Comparison of ENCODE assay signal across 16 cellular contexts in the genomic region with DNA sequence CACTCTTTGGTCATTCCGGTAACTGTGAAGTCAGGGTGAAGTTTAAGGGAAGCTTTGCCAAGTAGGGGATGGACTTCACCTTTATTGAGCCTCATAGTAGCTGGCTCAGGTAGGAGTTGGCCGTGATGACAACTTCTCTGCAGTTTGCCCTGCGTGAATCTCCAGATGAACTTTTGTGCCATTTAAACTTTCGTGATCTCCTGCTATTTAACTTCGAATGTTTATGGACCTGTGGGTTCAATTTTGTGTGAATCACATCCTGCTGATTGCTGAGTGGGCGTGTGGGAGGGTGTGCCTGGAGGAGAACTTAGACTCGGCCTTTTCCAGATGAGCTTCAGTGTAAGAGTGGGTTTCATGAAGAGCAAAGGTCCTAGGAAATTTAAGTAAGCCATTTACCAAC. TPM values are rescaled to one million over a fixed set of nuclear protein-coding genes. Genes with fewer than 3 reads are reported as not detected.
DNase-seq lines count a peak whose midpoint lies in the region; ATAC-seq, FAIRE-seq and TF ChIP-seq lines count a peak whose summit lies in the region.
"Had no signal": no experiment of that assay in that cellular context is flagged by ENCODE, and none has a peak within 500 bp of the region (broad histone marks: within the 10 kb centered on the region; RNA-seq: fewer than 3 reads in every experiment).

No MANE protein-coding gene starts in this region.

- H2AFZ ChIP-seq in K562 (ENCODE audit: low read depth, low read length): no peak overlapping the region

- no peak for TF ChIP-seq RAD21 in K562 (CRISPR knock-in tag; conservative IDR thresholded peaks at IDR 0.05 in 1 of 2, IDR thresholded peaks at IDR 0.05 in 1 of 2)

- no peaks in the 10 kb centered on the region for H3K9me3 ChIP-seq in K562 (replicated peaks; ENCODE audit: control insufficient read depth, insufficient read depth, low read depth, low read length)
- H3K9me3 ChIP-seq in BE2C: no peaks in the 10 kb centered on the region
- H3K9me3 ChIP-seq: neutrophil, tibial nerve had no signal

- intact Hi-C loops in K562 (cut with micrococcal nuclease): no loop called here

- no peak overlapping the region for H3K4me3 ChIP-seq in K562
- no peak overlapping the region for H3K4me3 ChIP-seq in kidney epithelial cell (ENCODE audit: low read depth, low read length)
- H3K4me3 ChIP-seq in BE2C (ENCODE audit: low read depth, low read length): no peak overlapping the region
- H3K4me3 ChIP-seq: tibial nerve had no signal

- H3K79me2 ChIP-seq in K562 (ENCODE audit: control insufficient read depth, insufficient read depth, low read length): no peaks in the 10 kb centered on the region

- no peak overlapping the region for H3K9ac ChIP-seq in K562 (ENCODE audit: insufficient read depth in 1 of 2, low read depth in 2 of 2, low read length in 2 of 2)

- in situ Hi-C loops in K562 (cut with MboI): no loop called here

- no TSS peak for BruUV-seq in K562 (replicated peaks; lab: Mats Ljungman, UMichigan)

- FAIRE-seq in K562 (lab: Jason Lieb, UNC): no peak

- H3K27ac ChIP-seq in K562 (ENCODE audit: extremely low read depth, low read depth, low read length) (no peak overlapping the region), substantia nigra (ENCODE audit: low read depth, low read length, poor library complexity, severe bottlenecking) (no peak overlapping the region)
- H3K27ac ChIP-seq: neutrophil, tibial nerve had no signal

- POLR2A ChIA-PET in K562 (lab: Yijun Ruan, JAX): no interaction called here

- CTCF ChIA-PET in K562 (lab: Yijun Ruan, JAX; ENCODE audit: low intra/inter-chr PET ratio): no interaction called here

- H3K36me3 ChIP-seq in K562 (ENCODE audit: control insufficient read depth, insufficient read depth, low read length) (no peaks in the 10 kb centered on the region), kidney epithelial cell (ENCODE audit: control insufficient read depth, insufficient read depth, low read length) (no peaks in the 10 kb centered on the region), BE2C (no peaks in the 10 kb centered on the region)
- H3K36me3 ChIP-seq: neutrophil, tibial nerve had no signal

- no peak for ATAC-seq in K562

- no peak for TF ChIP-seq POLR2A in K562 (conservative IDR thresholded peaks at IDR 0.05)

- H3K4me1 ChIP-seq in K562 (replicated peaks in 1 of 2; ENCODE audit: control insufficient read depth in 2 of 2, insufficient read depth in 2 of 2, low read length in 2 of 2) (no peaks in the 10 kb centered on the region), BE2C (no peaks in the 10 kb centered on the region)
- H3K4me1 ChIP-seq: tibial nerve had no signal

- 0% methylated on average over 6 of the region's 7 CpGs for WGBS in K562 (ENCODE audit: insufficient coverage, low coverage, missing lambda C conversion rate)

- H3K9me1 ChIP-seq in K562 (ENCODE audit: control insufficient read depth, insufficient read depth, low read length): no peaks in the 10 kb centered on the region

- no peaks in the 10 kb centered on the region for H4K20me1 ChIP-seq in K562 (replicated peaks; ENCODE audit: control insufficient read depth, insufficient read depth, low read length)

- H3K4me2 ChIP-seq in K562 (ENCODE audit: insufficient read depth, low read length): no peak overlapping the region

- DNase-seq in A172 (ENCODE audit: low spot score): peak; percentile 29
- peak; percentile 59 for DNase-seq in HCEC 1CT
- DNase-seq in K562 (ENCODE audit: extremely low read depth in 1 of 4, low spot score in 3 of 4): no peak
- peak; percentile 16 for DNase-seq in kidney epithelial cell (ENCODE audit: low read depth)
- DNase-seq in BE2C: no peak
- DNase-seq in activated naive CD4-positive, alpha-beta T cell treated with Interleukin-2 at 50 U/mL for 16 hours: no peak
- DNase-seq in substantia nigra (lab: John Stamatoyannopoulos, UW): no peak
- DNase-seq in MV-4-11 (lab: John Stamatoyannopoulos, UW): no peak
- DNase-seq: activated CD4-positive, CD25-positive, alpha-beta regulatory T cell treated with anti-CD3 and anti-CD28 coated beads, Interleukin-2, amount 50 U/mL, for 72 hours; activated T-cell treated with anti-CD3 and anti-CD28 coated beads, Interleukin-2, amount 50 U/mL, for 24 hours; endodermal cell; GF-D8; hypothalamus had no signal

- TF ChIP-seq CTCF in K562 (IDR thresholded peaks at IDR 0.05 in 2 of 3, conservative IDR thresholded peaks at IDR 0.05 in 1 of 3; ENCODE audit: insufficient read depth in 2 of 3, low read depth in 1 of 3, low read length in 3 of 3) (no peak), kidney epithelial cell (IDR thresholded peaks at IDR 0.05; ENCODE audit: insufficient read depth, low read length, poor library complexity, severe bottlenecking) (no peak), BE2C (IDR thresholded peaks at IDR 0.05; ENCODE audit: low read depth, low read length) (no peak)

- TF ChIP-seq EP300 in K562 (IDR thresholded peaks at IDR 0.05; ENCODE audit: low read length): no peak

- H3K27me3 ChIP-seq in K562 (ENCODE audit: control insufficient read depth in 2 of 2, insufficient read depth in 2 of 2, low read length in 2 of 2) (peaks cover 0 to 11% of the 10 kb centered on the region in 2 experiments; a peak in 3 of 5 replicates), kidney epithelial cell (ENCODE audit: control insufficient read depth, insufficient read depth, low read length) (no peaks in the 10 kb centered on the region), BE2C (peaks cover 26% of the 10 kb centered on the region)
- H3K27me3 ChIP-seq: tibial nerve had no signal

RNA-seq across cellular contexts. Expression of gene UGT1A1, which starts 4.2 kb away (rescaled TPM):
- not detected in 2 replicates for total RNA-seq in A172 (2014; rRNA removed; shearing (Covaris generic))
- total RNA-seq in K562 (2011; cell fraction: chromatin; rRNA removed; ENCODE audit: low replicate concordance): not detected in 2 replicates
- not detected in 2 replicates for total RNA-seq in K562 (2011; cell fraction: nucleolus; rRNA removed)
- total RNA-seq in K562 (2011; cell fraction: nucleoplasm; rRNA removed): not detected in 2 replicates
- total RNA-seq in K562 (2014; rRNA removed) (not detected in 2 replicates), K562 (2014; rRNA removed; fragmentation: Illumina TruSeq; extraction: Trizol) (not detected in 2 replicates), K562 (2015; rRNA removed; fragmentation: Illumina TruSeq; extraction: Trizol) (not detected in 2 replicates), K562 (2021) (not detected in 2 replicates), kidney epithelial cell (not detected in 2 replicates)
- polyA plus RNA-seq in K562 (2011; rRNA removed) (not detected in 2 replicates), K562 (2014; fragmentation: Illumina TruSeq; extraction: Trizol) (not detected in 2 replicates), K562 (2014; fragmentation: Nextera tagmentation; extraction: Ambion mirVana) (not detected), K562 (2014; rRNA removed) (not detected in 2 replicates)
- polyA plus RNA-seq in K562 (2011; cell fraction: cytosol; rRNA removed): not detected in 2 replicates
- not detected in 2 replicates for polyA plus RNA-seq in K562 (2011; cell fraction: nucleus; rRNA removed)
- not detected in 2 replicates for polyA plus RNA-seq in K562 (2012)
- not detected in 2 replicates for polyA minus RNA-seq in K562 (2011; rRNA and poly(A)+ RNA removed)
- not detected in 2 replicates for polyA minus RNA-seq in K562 (2011; cell fraction: cytosol; rRNA and poly(A)+ RNA removed)
- not detected in 2 replicates for polyA minus RNA-seq in K562 (2011; cell fraction: nucleus; rRNA and poly(A)+ RNA removed)
- polyA plus RNA-seq in BE2C (2012; ENCODE audit: insufficient read depth, insufficient read length, low read depth): not detected
- total RNA-seq: endodermal cell, tibial nerve had no signal
- polyA plus RNA-seq: IgD-negative memory B cell had no signal

RNA-seq across cellular contexts. Expression of gene MROH2A, which starts 13.9 kb away (rescaled TPM):
- total RNA-seq in A172 (2014; rRNA removed; shearing (Covaris generic)): 0.48 TPM in 1 of 2 replicates, not detected in the other
- total RNA-seq in K562 (2011; cell fraction: chromatin; rRNA removed; ENCODE audit: low replicate concordance): 0.19 and 0.26 TPM in 2 replicates
- total RNA-seq in K562 (2011; cell fraction: nucleolus; rRNA removed): not detected in 2 replicates
- total RNA-seq in K562 (2011; cell fraction: nucleoplasm; rRNA removed): not detected in 2 replicates
- not detected in 2 replicates for total RNA-seq in K562 (2014; rRNA removed)
- total RNA-seq in K562 (2014; rRNA removed; fragmentation: Illumina TruSeq; extraction: Trizol): not detected in 2 replicates
- not detected in 2 replicates for total RNA-seq in K562 (2015; rRNA removed; fragmentation: Illumina TruSeq; extraction: Trizol)
- total RNA-seq in K562 (2021): not detected in 2 replicates
- not detected in 2 replicates for polyA plus RNA-seq in K562 (2011; rRNA removed)
- 0.13 TPM in 1 of 2 replicates, not detected in the other for polyA plus RNA-seq in K562 (2011; cell fraction: cytosol; rRNA removed)
- 0.06 and 0.07 TPM in 2 replicates for polyA plus RNA-seq in K562 (2011; cell fraction: nucleus; rRNA removed)
- 0.06 TPM in 1 of 2 replicates, not detected in the other for polyA plus RNA-seq in K562 (2012)
- polyA plus RNA-seq in K562 (2014; fragmentation: Illumina TruSeq; extraction: Trizol): not detected in 2 replicates
- not detected for polyA plus RNA-seq in K562 (2014; fragmentation: Nextera tagmentation; extraction: Ambion mirVana)
- 0.03 TPM in 1 of 2 replicates, not detected in the other for polyA plus RNA-seq in K562 (2014; rRNA removed)
- polyA minus RNA-seq in K562 (2011; rRNA and poly(A)+ RNA removed): not detected in 2 replicates
- polyA minus RNA-seq in K562 (2011; cell fraction: cytosol; rRNA and poly(A)+ RNA removed): not detected in 2 replicates
- polyA minus RNA-seq in K562 (2011; cell fraction: nucleus; rRNA and poly(A)+ RNA removed): not detected in 2 replicates
- not detected in 2 replicates for total RNA-seq in kidney epithelial cell
- 0.43 TPM for polyA plus RNA-seq in BE2C (2012; ENCODE audit: insufficient read depth, insufficient read length, low read depth)
- total RNA-seq: endodermal cell, tibial nerve had no signal
- polyA plus RNA-seq: IgD-negative memory B cell had no signal

RNA-seq across cellular contexts. Expression of gene UGT1A3, which starts 35.4 kb away (rescaled TPM):
- not detected in 2 replicates for total RNA-seq in A172 (2014; rRNA removed; shearing (Covaris generic))
- not detected in 2 replicates for total RNA-seq in K562 (2011; cell fraction: chromatin; rRNA removed; ENCODE audit: low replicate concordance)
- not detected in 2 replicates for total RNA-seq in K562 (2011; cell fraction: nucleolus; rRNA removed)
- not detected in 2 replicates for total RNA-seq in K562 (2011; cell fraction: nucleoplasm; rRNA removed)
- total RNA-seq in K562 (2014; rRNA removed) (not detected in 2 replicates), K562 (2014; rRNA removed; fragmentation: Illumina TruSeq; extraction: Trizol) (not detected in 2 replicates), K562 (2015; rRNA removed; fragmentation: Illumina TruSeq; extraction: Trizol) (not detected in 2 replicates), K562 (2021) (not detected in 2 replicates), kidney epithelial cell (not detected in 2 replicates)
- polyA plus RNA-seq in K562 (2011; rRNA removed) (not detected in 2 replicates), K562 (2014; fragmentation: Illumina TruSeq; extraction: Trizol) (not detected in 2 replicates), K562 (2014; fragmentation: Nextera tagmentation; extraction: Ambion mirVana) (not detected), K562 (2014; rRNA removed) (not detected in 2 replicates)
- not detected in 2 replicates for polyA plus RNA-seq in K562 (2011; cell fraction: cytosol; rRNA removed)
- not detected in 2 replicates for polyA plus RNA-seq in K562 (2011; cell fraction: nucleus; rRNA removed)
- not detected in 2 replicates for polyA plus RNA-seq in K562 (2012)
- not detected in 2 replicates for polyA minus RNA-seq in K562 (2011; rRNA and poly(A)+ RNA removed)
- polyA minus RNA-seq in K562 (2011; cell fraction: cytosol; rRNA and poly(A)+ RNA removed): not detected in 2 replicates
- polyA minus RNA-seq in K562 (2011; cell fraction: nucleus; rRNA and poly(A)+ RNA removed): not detected in 2 replicates
- polyA plus RNA-seq in BE2C (2012; ENCODE audit: insufficient read depth, insufficient read length, low read depth): not detected
- total RNA-seq: endodermal cell, tibial nerve had no signal
- polyA plus RNA-seq: IgD-negative memory B cell had no signal

RNA-seq across cellular contexts. Expression of gene UGT1A4, which starts 45.7 kb away (rescaled TPM):
- total RNA-seq in A172 (2014; rRNA removed; shearing (Covaris generic)): not detected in 2 replicates
- not detected in 2 replicates for total RNA-seq in K562 (2011; cell fraction: chromatin; rRNA removed; ENCODE audit: low replicate concordance)
- total RNA-seq in K562 (2011; cell fraction: nucleolus; rRNA removed): not detected in 2 replicates
- total RNA-seq in K562 (2011; cell fraction: nucleoplasm; rRNA removed): not detected in 2 replicates
- total RNA-seq in K562 (2014; rRNA removed) (not detected in 2 replicates), K562 (2014; rRNA removed; fragmentation: Illumina TruSeq; extraction: Trizol) (not detected in 2 replicates), K562 (2015; rRNA removed; fragmentation: Illumina TruSeq; extraction: Trizol) (not detected in 2 replicates), K562 (2021) (not detected in 2 replicates), kidney epithelial cell (not detected in 2 replicates)
- polyA plus RNA-seq in K562 (2011; rRNA removed) (not detected in 2 replicates), K562 (2014; fragmentation: Illumina TruSeq; extraction: Trizol) (not detected in 2 replicates), K562 (2014; fragmentation: Nextera tagmentation; extraction: Ambion mirVana) (not detected), K562 (2014; rRNA removed) (not detected in 2 replicates)
- not detected in 2 replicates for polyA plus RNA-seq in K562 (2011; cell fraction: cytosol; rRNA removed)
- not detected in 2 replicates for polyA plus RNA-seq in K562 (2011; cell fraction: nucleus; rRNA removed)
- polyA plus RNA-seq in K562 (2012): not detected in 2 replicates
- polyA minus RNA-seq in K562 (2011; rRNA and poly(A)+ RNA removed): not detected in 2 replicates
- not detected in 2 replicates for polyA minus RNA-seq in K562 (2011; cell fraction: cytosol; rRNA and poly(A)+ RNA removed)
- not detected in 2 replicates for polyA minus RNA-seq in K562 (2011; cell fraction: nucleus; rRNA and poly(A)+ RNA removed)
- not detected for polyA plus RNA-seq in BE2C (2012; ENCODE audit: insufficient read depth, insufficient read length, low read depth)
- total RNA-seq: endodermal cell, tibial nerve had no signal
- polyA plus RNA-seq: IgD-negative memory B cell had no signal

RNA-seq across cellular contexts. Expression of gene UGT1A5, which starts 51.6 kb away (rescaled TPM):
- not detected in 2 replicates for total RNA-seq in A172 (2014; rRNA removed; shearing (Covaris generic))
- total RNA-seq in K562 (2011; cell fraction: chromatin; rRNA removed; ENCODE audit: low replicate concordance): not detected in 2 replicates
- total RNA-seq in K562 (2011; cell fraction: nucleolus; rRNA removed): not detected in 2 replicates
- not detected in 2 replicates for total RNA-seq in K562 (2011; cell fraction: nucleoplasm; rRNA removed)
- total RNA-seq in K562 (2014; rRNA removed): not detected in 2 replicates
- total RNA-seq in K562 (2014; rRNA removed; fragmentation: Illumina TruSeq; extraction: Trizol): not detected in 2 replicates
- total RNA-seq in K562 (2015; rRNA removed; fragmentation: Illumina TruSeq; extraction: Trizol): not detected in 2 replicates
- not detected in 2 replicates for total RNA-seq in K562 (2021)
- polyA plus RNA-seq in K562 (2011; rRNA removed): not detected in 2 replicates
- polyA plus RNA-seq in K562 (2011; cell fraction: cytosol; rRNA removed): not detected in 2 replicates
- polyA plus RNA-seq in K562 (2011; cell fraction: nucleus; rRNA removed): not detected in 2 replicates
- polyA plus RNA-seq in K562 (2012): not detected in 2 replicates
- not detected in 2 replicates for polyA plus RNA-seq in K562 (2014; fragmentation: Illumina TruSeq; extraction: Trizol)
- not detected for polyA plus RNA-seq in K562 (2014; fragmentation: Nextera tagmentation; extraction: Ambion mirVana)
- not detected in 2 replicates for polyA plus RNA-seq in K562 (2014; rRNA removed)
- polyA minus RNA-seq in K562 (2011; rRNA and poly(A)+ RNA removed): not detected in 2 replicates
- not detected in 2 replicates for polyA minus RNA-seq in K562 (2011; cell fraction: cytosol; rRNA and poly(A)+ RNA removed)
- polyA minus RNA-seq in K562 (2011; cell fraction: nucleus; rRNA and poly(A)+ RNA removed): not detected in 2 replicates
- total RNA-seq in kidney epithelial cell: not detected in 2 replicates
- not detected for polyA plus RNA-seq in BE2C (2012; ENCODE audit: insufficient read depth, insufficient read length, low read depth)
- total RNA-seq: endodermal cell, tibial nerve had no signal
- polyA plus RNA-seq: IgD-negative memory B cell had no signal

Comparison
In these comparisons a context has a peak if more than half of its experiments do, and no peak if none do; other contexts are left out.
1. DNase-seq: peak in A172 (single experiment), HCEC 1CT (single experiment) and kidney epithelial cell (single experiment); none in K562 (0 of 4), BE2C (single experiment), activated naive CD4-positive, alpha-beta T cell treated with Interleukin-2 at 50 U/mL for 16 hours (single experiment), substantia nigra (0 of 49) and MV-4-11 (single experiment).